Comparison of ENCODE assay signal across 17 cellular contexts in the genomic region with DNA sequence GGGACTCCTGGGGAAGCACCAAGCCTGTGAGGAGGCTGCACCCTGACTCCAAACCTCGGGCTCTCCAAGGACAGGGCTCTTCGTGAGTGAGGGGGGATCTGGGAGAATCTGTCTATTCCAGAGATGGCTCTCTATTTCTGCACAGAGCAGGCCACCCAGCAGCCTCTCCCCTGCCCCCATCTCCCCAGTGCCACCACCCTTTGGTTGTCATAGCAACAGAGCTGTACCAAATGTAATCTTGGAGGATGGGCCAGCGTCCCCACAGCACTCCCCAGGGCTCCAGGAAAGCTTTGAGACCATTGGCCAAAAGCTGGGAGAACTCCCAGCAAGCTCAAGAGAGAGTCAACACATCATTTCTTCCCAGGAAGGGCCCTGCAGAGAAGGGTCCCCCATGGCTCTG. TPM values are rescaled to one million over a fixed set of nuclear protein-coding genes. Genes with fewer than 3 reads are reported as not detected.
DNase-seq lines count a peak whose midpoint lies in the region; ATAC-seq, FAIRE-seq and TF ChIP-seq lines count a peak whose summit lies in the region.
"Had no signal": no experiment of that assay in that cellular context is flagged by ENCODE, and none has a peak within 500 bp of the region (broad histone marks: within the 10 kb centered on the region; RNA-seq: fewer than 3 reads in every experiment).

No MANE protein-coding gene starts in this region.

- no peaks in the 10 kb centered on the region for H3K36me3 Mint-ChIP-seq in activated T-helper 17 cell treated with anti-CD3 and anti-CD28 coated beads, Interleukin-2, amount 50 U/mL, for 72 hours (ENCODE audit: low read depth)
- H3K36me3 Mint-ChIP-seq: CD8-positive, alpha-beta memory T cell; IgD-negative memory B cell had no signal

- no peaks in the 10 kb centered on the region for H3F3A ChIP-seq in smooth muscle cell (ENCODE audit: low read depth)

- no peaks in the 10 kb centered on the region for H4K20me1 ChIP-seq in HepG2 (ENCODE audit: insufficient read depth, low read length)
- no peaks in the 10 kb centered on the region for H4K20me1 ChIP-seq in Karpas-422 (ENCODE audit: insufficient read depth, low read depth, low read length)
- H4K20me1 ChIP-seq in smooth muscle cell (ENCODE audit: low read depth): no peaks in the 10 kb centered on the region

- no peak for TF ChIP-seq RAD21 in HepG2 (CRISPR knock-in tag; IDR thresholded peaks at IDR 0.05)

- FAIRE-seq in HepG2 (lab: Jason Lieb, UNC): no peak
- FAIRE-seq: A549, GM12891 had no signal

- H3K4me3 Mint-ChIP-seq in activated T-helper 17 cell treated with anti-CD3 and anti-CD28 coated beads, Interleukin-2, amount 50 U/mL, for 72 hours: no peak overlapping the region
- H3K4me3 Mint-ChIP-seq: CD8-positive, alpha-beta memory T cell; GM23338; IgD-negative memory B cell had no signal

- POLR2A ChIA-PET in HepG2 (lab: Yijun Ruan, JAX): no interaction called here

- no peaks in the 10 kb centered on the region for H3K36me3 ChIP-seq in HepG2 (replicated peaks in 1 of 2; ENCODE audit: control insufficient read depth in 1 of 2, insufficient read depth in 2 of 2, low read length in 2 of 2)
- no peaks in the 10 kb centered on the region for H3K36me3 ChIP-seq in right lobe of liver
- H3K36me3 ChIP-seq in Karpas-422 (ENCODE audit: insufficient read depth, low read length): no peaks in the 10 kb centered on the region
- no peaks in the 10 kb centered on the region for H3K36me3 ChIP-seq in suprapubic skin
- H3K36me3 ChIP-seq in smooth muscle cell (ENCODE audit: low read depth): no peaks in the 10 kb centered on the region
- H3K36me3 ChIP-seq: BE2C had no signal

- H3K27me3 ChIP-seq in HepG2 (ENCODE audit: control insufficient read depth in 1 of 2, insufficient read depth in 2 of 2, low read length in 2 of 2) (peaks cover 4 to 69% of the 10 kb centered on the region in 2 experiments; a peak in 3 of 5 replicates), right lobe of liver (no peaks in the 10 kb centered on the region), Karpas-422 (ENCODE audit: low read length) (no peaks in the 10 kb centered on the region; the same call in 1 of the 2 replicates), suprapubic skin (peaks cover 16% of the 10 kb centered on the region), smooth muscle cell (ENCODE audit: low read depth) (no peaks in the 10 kb centered on the region)

- TF ChIP-seq POLR2A in HepG2 (IDR thresholded peaks at IDR 0.05; ENCODE audit: insufficient read depth in 1 of 2, low read depth in 2 of 2, low read length in 2 of 2): no peak
- TF ChIP-seq POLR2A in right lobe of liver (IDR thresholded peaks at IDR 0.05): no peak
- no peak for TF ChIP-seq POLR2A in suprapubic skin (IDR thresholded peaks at IDR 0.05)

- H3K27me3 Mint-ChIP-seq in activated T-helper 17 cell treated with anti-CD3 and anti-CD28 coated beads, Interleukin-2, amount 50 U/mL, for 72 hours: peaks cover 29% of the 10 kb centered on the region

- no peak overlapping the region for H3K27ac ChIP-seq in HepG2 (ENCODE audit: extremely low read length, insufficient read depth, low read length)
- no peak overlapping the region for H3K27ac ChIP-seq in right lobe of liver
- peak overlapping the region; percentile 83 for H3K27ac ChIP-seq in Karpas-422 (ENCODE audit: low read length)
- no peak overlapping the region for H3K27ac ChIP-seq in suprapubic skin
- no peak overlapping the region for H3K27ac ChIP-seq in smooth muscle cell (ENCODE audit: low read depth)

- H3K9ac ChIP-seq in HepG2 (ENCODE audit: insufficient read depth, low read depth, low read length) (no peak overlapping the region), Karpas-422 (ENCODE audit: low read length) (peak overlapping the region; percentile 60), smooth muscle cell (ENCODE audit: low read depth) (no peak overlapping the region)

- H3K9me3 ChIP-seq in HepG2 (ENCODE audit: low read length) (no peaks in the 10 kb centered on the region), right lobe of liver (no peaks in the 10 kb centered on the region), Karpas-422 (ENCODE audit: low read length) (no peaks in the 10 kb centered on the region), suprapubic skin (no peaks in the 10 kb centered on the region), smooth muscle cell (replicated peaks; ENCODE audit: low read depth) (no peaks in the 10 kb centered on the region)
- H3K9me3 ChIP-seq: A549, BE2C, Caco-2 had no signal

- H2AFZ ChIP-seq in HepG2 (ENCODE audit: low read length) (no peak overlapping the region), Karpas-422 (ENCODE audit: low read length) (peak overlapping the region; percentile 24; the same call in 1 of the 2 replicates), smooth muscle cell (ENCODE audit: low read depth) (no peak overlapping the region)
- H2AFZ ChIP-seq: GM23338 had no signal

- no peaks in the 10 kb centered on the region for H3K79me2 ChIP-seq in HepG2 (ENCODE audit: insufficient read depth, low read length)
- no peaks in the 10 kb centered on the region for H3K79me2 ChIP-seq in Karpas-422 (ENCODE audit: low read length)
- no peaks in the 10 kb centered on the region for H3K79me2 ChIP-seq in smooth muscle cell (ENCODE audit: low read depth)

- H3K4me2 ChIP-seq in HepG2 (ENCODE audit: low read depth, low read length) (no peak overlapping the region), Karpas-422 (ENCODE audit: low read depth, low read length, poor library complexity, severe bottlenecking) (peak overlapping the region; percentile 63), smooth muscle cell (no peak overlapping the region)
- H3K4me2 ChIP-seq: A549, GM23338 had no signal

- ATAC-seq in HepG2 (no peak), right lobe of liver (no peak)
- no peak for ATAC-seq in activated T-helper 17 cell treated with anti-CD3 and anti-CD28 coated beads, Interleukin-2, amount 50 U/mL, for 72 hours (replicated peaks)
- ATAC-seq: A549, GM23338 had no signal

- peaks cover 10% of the 10 kb centered on the region for H3K4me1 Mint-ChIP-seq in activated T-helper 17 cell treated with anti-CD3 and anti-CD28 coated beads, Interleukin-2, amount 50 U/mL, for 72 hours

- no peak for TF ChIP-seq CTCF in HepG2 (CRISPR knock-in tag; IDR thresholded peaks at IDR 0.05)
- no peak for TF ChIP-seq CTCF in right lobe of liver (IDR thresholded peaks at IDR 0.05)
- no peak for TF ChIP-seq CTCF in suprapubic skin (IDR thresholded peaks at IDR 0.05)
- TF ChIP-seq CTCF in smooth muscle cell (IDR thresholded peaks at IDR 0.05; ENCODE audit: borderline replicate concordance, insufficient read depth, poor library complexity, severe bottlenecking): no peak

- 0% methylated on average over 1 of the region's 3 CpGs for WGBS in HepG2 (ENCODE audit: low lambda C conversion rate)
- WGBS in right lobe of liver (ENCODE audit: insufficient coverage, low coverage, low lambda C conversion rate, missing lambda C conversion rate): no CpG with 5 or more reads among the region's 3 CpGs
- 80% methylated on average over 1 of the region's 3 CpGs for WGBS in suprapubic skin
- 92% methylated on average over 3 of the region's 3 CpGs for WGBS in smooth muscle cell (ENCODE audit: low lambda C conversion rate)

- no peaks in the 10 kb centered on the region for H3K9me2 ChIP-seq in Karpas-422 (replicated peaks; ENCODE audit: insufficient read depth, low read length)

- CTCF ChIA-PET in HepG2 (lab: Yijun Ruan, JAX; ENCODE audit: low intra/inter-chr PET ratio, low total read pairs): no interaction called here

- BruUV-seq in HepG2 (replicated peaks; lab: Mats Ljungman, UMichigan): no TSS peak

- H3K4me1 ChIP-seq in HepG2 (ENCODE audit: insufficient read depth, low read length) (peaks cover 14% of the 10 kb centered on the region; the same call in 1 of the 2 replicates), right lobe of liver (no peaks in the 10 kb centered on the region), Karpas-422 (ENCODE audit: low read length) (peaks cover 98% of the 10 kb centered on the region), suprapubic skin (no peaks in the 10 kb centered on the region), smooth muscle cell (ENCODE audit: low read depth) (peaks cover 6% of the 10 kb centered on the region)
- H3K4me1 ChIP-seq: A549, BE2C, Caco-2 had no signal

- H3K27ac Mint-ChIP-seq in activated T-helper 17 cell treated with anti-CD3 and anti-CD28 coated beads, Interleukin-2, amount 50 U/mL, for 72 hours: no peak overlapping the region
- H3K27ac Mint-ChIP-seq: GM23338, IgD-negative memory B cell had no signal

- in situ Hi-C loops in HepG2 (cut with HindIII; ENCODE audit: extremely low pct_ligation_motif_present, low pct_unique_long_range_greater_than_20kb): no loop called here

- no peak overlapping the region for H3K4me3 ChIP-seq in HepG2 (replicated peaks in 1 of 3; ENCODE audit: insufficient read depth in 1 of 3, low read depth in 2 of 3, low read length in 3 of 3)
- H3K4me3 ChIP-seq in right lobe of liver: no peak overlapping the region
- H3K4me3 ChIP-seq in Karpas-422 (ENCODE audit: low read length): peak overlapping the region; percentile 20; the same call in 1 of the 2 replicates
- H3K4me3 ChIP-seq in suprapubic skin: no peak overlapping the region
- H3K4me3 ChIP-seq in smooth muscle cell: no peak overlapping the region
- H3K4me3 ChIP-seq: A549, GM23338 had no signal

- no peak for TF ChIP-seq EP300 in HepG2 (IDR thresholded peaks at IDR 0.05; ENCODE audit: low read depth in 2 of 2, low read length in 2 of 2)
- no peak for TF ChIP-seq EP300 in HepG2 (CRISPR knock-in tag; IDR thresholded peaks at IDR 0.05; ENCODE audit: borderline replicate concordance)
- no peak for TF ChIP-seq EP300 in suprapubic skin (IDR thresholded peaks at IDR 0.05)

- no peak for DNase-seq in HepG2 (ENCODE audit: low spot score)
- DNase-seq in right lobe of liver: no peak
- DNase-seq in Karpas-422: peak; percentile 69
- DNase-seq in cerebellar cortex (ENCODE audit: low spot score): peak; percentile 37
- no peak for DNase-seq in suprapubic skin (ENCODE audit: low spot score in 2 of 2)
- DNase-seq in smooth muscle cell (lab: John Stamatoyannopoulos, UW; ENCODE audit: unreplicated experiment): no peak
- DNase-seq: BE2C; Caco-2; CD8-positive, alpha-beta memory T cell; H7 had no signal

- no peaks in the 10 kb centered on the region for H3K9me3 Mint-ChIP-seq in activated T-helper 17 cell treated with anti-CD3 and anti-CD28 coated beads, Interleukin-2, amount 50 U/mL, for 72 hours
- H3K9me3 Mint-ChIP-seq: CD8-positive, alpha-beta memory T cell; GM23338; IgD-negative memory B cell had no signal

- intact Hi-C loops in HepG2 (cut with micrococcal nuclease; ENCODE audit: unreplicated experiment) (no loop called here), right lobe of liver (cut with DNase I) (no loop called here)

RNA-seq across cellular contexts. Expression of a gene that starts 49.3 kb away (rescaled TPM):
- not detected in 2 replicates for total RNA-seq in HepG2 (2016; rRNA removed; fragmentation: Illumina TruSeq; extraction: Trizol)
- not detected in 2 replicates for total RNA-seq in HepG2 (2016; cell fraction: cytosol; rRNA removed; fragmentation: Illumina TruSeq; extraction: Trizol; ENCODE audit: low read depth)
- not detected in 2 replicates for total RNA-seq in HepG2 (2016; cell fraction: insoluble cytoplasmic fraction; rRNA removed; fragmentation: Illumina TruSeq; extraction: Trizol)
- total RNA-seq in HepG2 (2016; cell fraction: membrane; rRNA removed; fragmentation: Illumina TruSeq; extraction: Trizol): not detected in 2 replicates
- not detected in 2 replicates for total RNA-seq in HepG2 (2016; cell fraction: nucleus; rRNA removed; fragmentation: Illumina TruSeq; extraction: Trizol)
- polyA plus RNA-seq in HepG2 (2011; rRNA removed): 0.22 TPM in 1 of 2 replicates, not detected in the other
- not detected in 2 replicates for polyA plus RNA-seq in HepG2 (2011; cell fraction: cytosol; rRNA removed)
- polyA plus RNA-seq in HepG2 (2011; cell fraction: nucleus; rRNA removed): not detected in 2 replicates
- not detected in 2 replicates for polyA plus RNA-seq in HepG2 (2012)
- not detected in 2 replicates for polyA plus RNA-seq in HepG2 (2016; cell fraction: cytosol; fragmentation: Illumina TruSeq; extraction: Trizol; ENCODE audit: low read depth)
- polyA plus RNA-seq in HepG2 (2016; cell fraction: insoluble cytoplasmic fraction; fragmentation: Illumina TruSeq; extraction: Trizol; ENCODE audit: low read depth): not detected in 2 replicates
- not detected in 2 replicates for polyA plus RNA-seq in HepG2 (2016; cell fraction: membrane; fragmentation: Illumina TruSeq; extraction: Trizol; ENCODE audit: low read depth)
- polyA plus RNA-seq in HepG2 (2016; cell fraction: nucleus; fragmentation: Illumina TruSeq; extraction: Trizol; ENCODE audit: insufficient read depth, low read depth): not detected in 2 replicates
- not detected in 2 replicates for polyA minus RNA-seq in HepG2 (2011; rRNA and poly(A)+ RNA removed; ENCODE audit: low replicate concordance)
- not detected in 2 replicates for polyA minus RNA-seq in HepG2 (2011; cell fraction: cytosol; rRNA and poly(A)+ RNA removed)
- not detected in 2 replicates for polyA minus RNA-seq in HepG2 (2011; cell fraction: nucleus; rRNA and poly(A)+ RNA removed)
- total RNA-seq in right lobe of liver: under 1 TPM in 1 of 6 experiments, not detected in 5; 0.07 TPM
- 0.04 and 0.86 TPM in 2 replicates for total RNA-seq in Karpas-422 (2014; rRNA removed; shearing (Covaris generic); ENCODE audit: low replicate concordance)
- not detected for total RNA-seq in suprapubic skin
- total RNA-seq in activated T-helper 17 cell treated with anti-CD3 and anti-CD28 coated beads, Interleukin-2, amount 50 U/mL, for 72 hours: not detected
- total RNA-seq in smooth muscle cell: not detected in 2 replicates
- polyA plus RNA-seq in smooth muscle cell: not detected in 2 replicates
- total RNA-seq: Caco-2; CD8-positive, alpha-beta memory T cell; Daoy; GM23338; H7 had no signal
- polyA plus RNA-seq: AG04450; CD8-positive, alpha-beta memory T cell; GM23338; IgD-negative memory B cell had no signal

Comparison
In these comparisons a context has a peak if more than half of its experiments do, and no peak if none do; other contexts are left out.
1. DNase-seq: peak in Karpas-422 (single experiment) and cerebellar cortex (single experiment); none in HepG2 (single experiment), right lobe of liver (0 of 3), suprapubic skin (0 of 2) and smooth muscle cell (single experiment).